ENCODE assay signal across 11 cellular contexts in the genomic region with DNA sequence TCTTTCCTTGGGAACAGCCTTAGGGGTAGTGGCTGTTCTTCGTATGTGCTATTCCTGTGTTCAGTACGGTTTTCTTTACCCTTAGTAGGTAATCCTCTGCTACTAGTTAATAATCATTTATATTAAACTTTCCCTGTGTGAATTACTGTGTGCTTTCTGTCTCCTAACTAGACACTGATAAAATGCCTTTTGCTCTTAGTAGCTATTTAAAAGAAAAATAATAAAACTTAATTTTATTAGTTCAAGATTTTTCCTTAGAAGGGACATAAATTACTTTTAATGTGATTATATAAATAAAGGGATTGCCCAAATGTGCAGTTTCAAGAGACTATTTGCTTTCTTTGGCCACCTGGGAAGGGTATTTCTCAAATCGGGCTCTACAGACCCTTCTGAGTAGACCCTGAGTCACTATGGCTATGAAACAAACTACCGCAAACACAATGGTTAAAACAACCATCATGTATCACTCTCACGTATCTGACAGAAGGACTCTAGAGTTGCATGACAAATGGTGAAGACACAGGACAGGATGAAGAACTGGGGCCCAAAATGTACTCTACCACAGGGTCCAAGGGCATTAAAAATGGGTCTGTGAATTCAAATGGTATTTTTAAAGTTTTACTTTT.
"Had no signal": no experiment of that assay in that cellular context is flagged by ENCODE, and none has a peak within 500 bp of the region (broad histone marks: within the 10 kb centered on the region; RNA-seq: fewer than 3 reads in every experiment).

No MANE protein-coding gene starts in this region.

- H3K9me3 ChIP-seq: ascending aorta, suprapubic skin had no signal

- FAIRE-seq: small intestine had no signal

- DNase-seq: activated CD4-positive, alpha-beta T cell treated with anti-CD3 and anti-CD28 coated beads for 1 hour; activated CD4-positive, alpha-beta T cell treated with anti-CD3 and anti-CD28 coated beads, Interleukin-2, amount 50 U/mL, for 4 hours; activated naive CD4-positive, alpha-beta T cell; activated T-cell treated with anti-CD3 and anti-CD28 coated beads for 4 hours; dorsolateral prefrontal cortex; small intestine; stimulated activated CD4-positive, alpha-beta T cell treated with anti-CD3 and anti-CD28 coated beads, Interleukin-4, amount 100 ng/mL, for 4 hours; stimulated activated naive CD4-positive, alpha-beta T cell treated with Interleukin-2 at 50 U/mL for 16 hours had no signal

- H3K27me3 ChIP-seq: ascending aorta, dorsolateral prefrontal cortex, foreskin keratinocyte, suprapubic skin had no signal

- H3K4me1 ChIP-seq: ascending aorta, foreskin keratinocyte had no signal

- H3K36me3 ChIP-seq: ascending aorta, suprapubic skin had no signal

- H3K4me3 ChIP-seq: ascending aorta, dorsolateral prefrontal cortex, suprapubic skin had no signal
